Comparison of ENCODE assay signal across 9 cellular contexts in genomic region chr16:69395859-69396186, GRCh38. TPM values are rescaled to one million over a fixed set of nuclear protein-coding genes. Genes with fewer than 3 reads are reported as not detected.
A peak's percentile ranks its signal among the peaks of the same experiment; 100 is the strongest.
DNase-seq lines count a peak whose midpoint lies in the region; ATAC-seq and TF ChIP-seq lines count a peak whose summit lies in the region.
"Had no signal": no experiment of that assay in that cellular context is flagged by ENCODE, and none has a peak within 500 bp of the region (broad histone marks: within the 10 kb centered on the region; RNA-seq: fewer than 3 reads in every experiment).

No MANE protein-coding gene starts in this region.

- no peak for TF ChIP-seq CTCF in CD8-positive, alpha-beta T cell (IDR thresholded peaks at IDR 0.05)
- TF ChIP-seq CTCF in Panc1 (IDR thresholded peaks at IDR 0.05) = no peak
- TF ChIP-seq CTCF in hepatocyte (IDR thresholded peaks at IDR 0.05; ENCODE audit: poor library complexity) = no peak

- H3K36me3 Mint-ChIP-seq in CD8-positive, alpha-beta T cell = no peaks in the 10 kb centered on the region

- no peaks in the 10 kb centered on the region for H3K9me3 ChIP-seq in CD8-positive, alpha-beta T cell (ENCODE audit: low read length)
- H3K9me3 ChIP-seq in Panc1 (ENCODE audit: control insufficient read depth, insufficient read depth, low read depth, low read length) (no peaks in the 10 kb centered on the region), hepatocyte (ENCODE audit: low read depth) (no peaks in the 10 kb centered on the region)

- H3K27me3 ChIP-seq in CD8-positive, alpha-beta T cell (ENCODE audit: insufficient read depth, low read length) = no peaks in the 10 kb centered on the region
- H3K27me3 ChIP-seq in Panc1 (ENCODE audit: control insufficient read depth, insufficient read depth, low read length) = no peaks in the 10 kb centered on the region
- H3K27me3 ChIP-seq in hepatocyte = no peaks in the 10 kb centered on the region
- no peaks in the 10 kb centered on the region for H3K27me3 ChIP-seq in rectal smooth muscle tissue (ENCODE audit: control insufficient read depth, insufficient read depth, low read length)

- peaks cover 4% of the 10 kb centered on the region for H3K4me1 ChIP-seq in CD8-positive, alpha-beta T cell (ENCODE audit: insufficient read depth, low read length)
- H3K4me1 ChIP-seq in Panc1 (ENCODE audit: control insufficient read depth, insufficient read depth, low read length) (peaks cover 49% of the 10 kb centered on the region), hepatocyte (ENCODE audit: insufficient read depth) (peaks cover 15% of the 10 kb centered on the region), rectal smooth muscle tissue (ENCODE audit: control insufficient read depth, insufficient read depth, low read length) (peaks cover 7% of the 10 kb centered on the region)

- intact Hi-C loops in CD8-positive, alpha-beta T cell (cut with DNase I, micrococcal nuclease) = loop anchor here (1.0 to 10.0 kb wide), 10 partner anchors 28 to 1256 kb away; partner anchors contain the start of genes NOB1 (in 2 of the 2), CYB5B (in 1 of the 2) and NFAT5 (in 1 of the 2)
- intact Hi-C loops in Panc1 (cut with micrococcal nuclease; ENCODE audit: unreplicated experiment) = loop anchor here (5.0 to 10.0 kb wide), 2 partner anchors 51 to 79 kb away; no protein-coding TSS in a partner anchor

- no peaks in the 10 kb centered on the region for H3K9me2 ChIP-seq in hepatocyte (replicated peaks; ENCODE audit: insufficient read depth)

- H3K9me3 Mint-ChIP-seq in CD8-positive, alpha-beta T cell = no peaks in the 10 kb centered on the region

- H2AFZ ChIP-seq in hepatocyte = no peak overlapping the region

- DNase-seq in CD8-positive, alpha-beta T cell = no peak
- DNase-seq in Panc1 (ENCODE audit: low read depth, low spot score) (no peak), hepatocyte (ENCODE audit: low spot score) (no peak), NCI-H1105 (lab: John Stamatoyannopoulos, UW) (no peak), SKM-1 treated with dmso at 0.1 percent for 144 hours (lab: John Stamatoyannopoulos, UW; ENCODE audit: unreplicated experiment) (no peak), nucleus accumbens (lab: John Stamatoyannopoulos, UW) (no peak)
- DNase-seq: NCI-H187 treated with DMSO at 0.1 percent for 48 hours had no signal

- no peak for ATAC-seq in CD8-positive, alpha-beta T cell
- ATAC-seq in Panc1 = no peak
- no peak for ATAC-seq in GM21825 (IDR thresholded peaks at IDR 0.05; ENCODE audit: unreplicated experiment)

- H3K27ac Mint-ChIP-seq in CD8-positive, alpha-beta T cell = peak overlapping the region; percentile 0

- no peak overlapping the region for H3K9ac ChIP-seq in rectal smooth muscle tissue (ENCODE audit: low read length)

- no peaks in the 10 kb centered on the region for H3K79me2 ChIP-seq in hepatocyte

- in situ Hi-C loops in Panc1 (cut with HindIII; ENCODE audit: low pct_unique_long_range_greater_than_20kb, low sequenced_read_pairs) = no loop called here

- no peak overlapping the region for H3K4me3 Mint-ChIP-seq in CD8-positive, alpha-beta T cell

- no TSS peak for BruUV-seq in Panc1 (replicated peaks; lab: Mats Ljungman, UMichigan)

- H3K4me3 ChIP-seq in CD8-positive, alpha-beta T cell (ENCODE audit: low read depth, low read length) = no peak overlapping the region
- H3K4me3 ChIP-seq in Panc1 (ENCODE audit: low read depth in 2 of 2, low read length in 2 of 2) (peak overlapping the region in 1 of 2 experiments; percentile 44; a peak in 1 of 4 replicates), hepatocyte (no peak overlapping the region), rectal smooth muscle tissue (ENCODE audit: low read length) (no peak overlapping the region)

- peaks cover 6% of the 10 kb centered on the region for H3K4me1 Mint-ChIP-seq in CD8-positive, alpha-beta T cell (ENCODE audit: low read depth)

- H3K36me3 ChIP-seq in CD8-positive, alpha-beta T cell (ENCODE audit: insufficient read depth, low read length) = no peaks in the 10 kb centered on the region
- H3K36me3 ChIP-seq in Panc1 (ENCODE audit: control insufficient read depth, insufficient read depth, low read length) (no peaks in the 10 kb centered on the region), hepatocyte (replicated peaks; ENCODE audit: insufficient read depth, low read depth) (no peaks in the 10 kb centered on the region), rectal smooth muscle tissue (ENCODE audit: control insufficient read depth, insufficient read depth, low read length) (no peaks in the 10 kb centered on the region)

- POLR2A ChIA-PET in CD8-positive, alpha-beta T cell (lab: Charles Lee) = interaction anchor here (0.6 to 2.1 kb wide), 5 partner anchors 14 to 1239 kb away, joined by 3 to 11 read pairs (median 3); partner anchors contain the start of gene NOB1
- POLR2A ChIA-PET in Panc1 (lab: Charles Lee) = interaction anchor here (2.1 kb wide), 1 partner anchor 29 kb away, joined by 7 read pairs; the partner anchor contains the start of gene CYB5B

- no peaks in the 10 kb centered on the region for H4K20me1 ChIP-seq in hepatocyte (ENCODE audit: insufficient read depth, poor library complexity, severe bottlenecking)

- H3K4me2 ChIP-seq in hepatocyte = no peak overlapping the region

- H3K27me3 Mint-ChIP-seq in CD8-positive, alpha-beta T cell (ENCODE audit: low read depth) = no peaks in the 10 kb centered on the region

- H3K27ac ChIP-seq in CD8-positive, alpha-beta T cell (ENCODE audit: low read depth, low read length) = no peak overlapping the region
- H3K27ac ChIP-seq in Panc1 (ENCODE audit: low read length) (peak overlapping the region; percentile 97), hepatocyte (peak overlapping the region; percentile 93), rectal smooth muscle tissue (ENCODE audit: low read depth, low read length) (peak overlapping the region; percentile 81)

- CTCF ChIA-PET in CD8-positive, alpha-beta T cell (lab: Charles Lee) = interaction anchor here (0.6 to 3.3 kb wide), 49 partner anchors 8 to 361 kb away, joined by 3 to 19 read pairs (median 4); partner anchors contain the start of genes CYB5B and NOB1
- CTCF ChIA-PET in Panc1 (lab: Charles Lee) = interaction anchor here (0.6 kb wide), 1 partner anchor 29 kb away, joined by 3 read pairs; no protein-coding TSS in a partner anchor

RNA-seq across cellular contexts. Expression of gene TERF2, which starts 10.0 kb away (rescaled TPM):
- 10 to 100 TPM; 37.5 to 42.7 TPM for total RNA-seq in CD8-positive, alpha-beta T cell
- 27.9 TPM for total RNA-seq in Panc1 (2021; ENCODE audit: unreplicated experiment)
- 48.8 TPM for polyA plus RNA-seq in Panc1 (2012; ENCODE audit: insufficient read length)
- total RNA-seq in hepatocyte = 12.4 and 15.1 TPM in 2 replicates
- polyA plus RNA-seq in hepatocyte = 18.6 and 20.0 TPM in 2 replicates

RNA-seq across cellular contexts. Expression of gene CYB5B, which starts 28.6 kb away (rescaled TPM):
- 10 to 100 TPM; 16.2 to 18.6 TPM for total RNA-seq in CD8-positive, alpha-beta T cell
- 326 TPM for total RNA-seq in Panc1 (2021; ENCODE audit: unreplicated experiment)
- 396 TPM for polyA plus RNA-seq in Panc1 (2012; ENCODE audit: insufficient read length)
- total RNA-seq in hepatocyte = 60.5 and 70.8 TPM in 2 replicates
- polyA plus RNA-seq in hepatocyte = 116 and 136 TPM in 2 replicates

RNA-seq across cellular contexts. Expression of gene TMED6, which starts 44.2 kb away (rescaled TPM):
- total RNA-seq in CD8-positive, alpha-beta T cell = under 1 TPM; 0.60 to 0.92 TPM
- total RNA-seq in Panc1 (2021; ENCODE audit: unreplicated experiment) (0.36 TPM), hepatocyte (1.9 and 4.6 TPM in 2 replicates)
- polyA plus RNA-seq in Panc1 (2012; ENCODE audit: insufficient read length) = 0.31 TPM
- polyA plus RNA-seq in hepatocyte = 3.1 and 4.3 TPM in 2 replicates

RNA-seq across cellular contexts. Expression of gene NIP7, which starts 56.3 kb away (rescaled TPM):
- total RNA-seq in CD8-positive, alpha-beta T cell = 10 to 100 TPM; 44.9 to 50.0 TPM
- 35.3 TPM for total RNA-seq in Panc1 (2021; ENCODE audit: unreplicated experiment)
- 31.2 TPM for polyA plus RNA-seq in Panc1 (2012; ENCODE audit: insufficient read length)
- 19.5 and 20.9 TPM in 2 replicates for total RNA-seq in hepatocyte
- polyA plus RNA-seq in hepatocyte = 20.9 and 23.5 TPM in 2 replicates

RNA-seq across cellular contexts. Expression of gene COG8, which starts 56.5 kb away (rescaled TPM):
- total RNA-seq in CD8-positive, alpha-beta T cell = 10 to 100 TPM; 19.3 to 19.6 TPM
- 30.5 TPM for total RNA-seq in Panc1 (2021; ENCODE audit: unreplicated experiment)
- polyA plus RNA-seq in Panc1 (2012; ENCODE audit: insufficient read length) = 19.1 TPM
- 41.5 and 47.2 TPM in 2 replicates for total RNA-seq in hepatocyte
- polyA plus RNA-seq in hepatocyte = 30.2 and 34.6 TPM in 2 replicates
